Comparison of ENCODE assay signal across 1 cellular context in the genomic region with DNA sequence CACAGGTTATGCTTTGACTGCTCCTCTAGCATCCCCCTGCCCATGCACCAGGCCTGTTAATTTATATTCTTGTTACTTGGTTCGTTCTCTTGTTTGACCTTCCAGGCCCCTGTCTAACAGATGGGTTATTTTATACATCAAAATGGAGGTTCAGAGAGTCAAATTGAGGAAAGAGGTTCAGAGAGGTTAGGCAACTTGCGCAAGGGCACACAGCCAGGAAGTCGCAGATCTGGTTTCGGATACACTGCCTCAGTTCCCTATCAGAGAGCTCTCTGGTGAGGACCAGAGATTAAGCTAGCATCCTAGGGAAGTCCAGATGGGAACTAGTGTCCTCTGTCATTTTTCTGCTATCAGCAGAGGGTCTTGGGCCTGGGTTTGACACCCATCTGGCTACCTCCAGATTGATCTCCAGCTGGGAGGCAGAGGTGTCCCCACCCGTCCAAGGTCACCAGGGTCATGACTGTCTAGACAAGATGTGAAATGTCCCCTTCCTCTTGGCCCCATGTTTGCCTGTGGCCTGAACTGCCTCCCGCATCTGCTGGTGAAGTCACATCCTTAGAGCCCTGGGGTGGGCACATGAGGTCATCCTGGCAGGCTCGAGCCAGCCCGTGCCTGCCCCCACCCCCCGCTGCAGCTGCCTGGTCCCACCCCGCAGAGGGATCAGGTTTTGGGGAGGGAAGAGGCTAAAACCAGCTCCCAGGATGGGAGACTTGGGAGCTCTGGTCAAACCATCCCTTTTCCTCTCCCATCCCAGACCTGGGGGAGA.
TF ChIP-seq lines count a peak whose summit lies in the region.

No MANE protein-coding gene starts in this region.

TF ChIP-seq in GM23338, 12 proteins besides CTCF, POLR2A, EP300 and RAD21 (continued from another document):
- TF ChIP-seq, protein P1, sequence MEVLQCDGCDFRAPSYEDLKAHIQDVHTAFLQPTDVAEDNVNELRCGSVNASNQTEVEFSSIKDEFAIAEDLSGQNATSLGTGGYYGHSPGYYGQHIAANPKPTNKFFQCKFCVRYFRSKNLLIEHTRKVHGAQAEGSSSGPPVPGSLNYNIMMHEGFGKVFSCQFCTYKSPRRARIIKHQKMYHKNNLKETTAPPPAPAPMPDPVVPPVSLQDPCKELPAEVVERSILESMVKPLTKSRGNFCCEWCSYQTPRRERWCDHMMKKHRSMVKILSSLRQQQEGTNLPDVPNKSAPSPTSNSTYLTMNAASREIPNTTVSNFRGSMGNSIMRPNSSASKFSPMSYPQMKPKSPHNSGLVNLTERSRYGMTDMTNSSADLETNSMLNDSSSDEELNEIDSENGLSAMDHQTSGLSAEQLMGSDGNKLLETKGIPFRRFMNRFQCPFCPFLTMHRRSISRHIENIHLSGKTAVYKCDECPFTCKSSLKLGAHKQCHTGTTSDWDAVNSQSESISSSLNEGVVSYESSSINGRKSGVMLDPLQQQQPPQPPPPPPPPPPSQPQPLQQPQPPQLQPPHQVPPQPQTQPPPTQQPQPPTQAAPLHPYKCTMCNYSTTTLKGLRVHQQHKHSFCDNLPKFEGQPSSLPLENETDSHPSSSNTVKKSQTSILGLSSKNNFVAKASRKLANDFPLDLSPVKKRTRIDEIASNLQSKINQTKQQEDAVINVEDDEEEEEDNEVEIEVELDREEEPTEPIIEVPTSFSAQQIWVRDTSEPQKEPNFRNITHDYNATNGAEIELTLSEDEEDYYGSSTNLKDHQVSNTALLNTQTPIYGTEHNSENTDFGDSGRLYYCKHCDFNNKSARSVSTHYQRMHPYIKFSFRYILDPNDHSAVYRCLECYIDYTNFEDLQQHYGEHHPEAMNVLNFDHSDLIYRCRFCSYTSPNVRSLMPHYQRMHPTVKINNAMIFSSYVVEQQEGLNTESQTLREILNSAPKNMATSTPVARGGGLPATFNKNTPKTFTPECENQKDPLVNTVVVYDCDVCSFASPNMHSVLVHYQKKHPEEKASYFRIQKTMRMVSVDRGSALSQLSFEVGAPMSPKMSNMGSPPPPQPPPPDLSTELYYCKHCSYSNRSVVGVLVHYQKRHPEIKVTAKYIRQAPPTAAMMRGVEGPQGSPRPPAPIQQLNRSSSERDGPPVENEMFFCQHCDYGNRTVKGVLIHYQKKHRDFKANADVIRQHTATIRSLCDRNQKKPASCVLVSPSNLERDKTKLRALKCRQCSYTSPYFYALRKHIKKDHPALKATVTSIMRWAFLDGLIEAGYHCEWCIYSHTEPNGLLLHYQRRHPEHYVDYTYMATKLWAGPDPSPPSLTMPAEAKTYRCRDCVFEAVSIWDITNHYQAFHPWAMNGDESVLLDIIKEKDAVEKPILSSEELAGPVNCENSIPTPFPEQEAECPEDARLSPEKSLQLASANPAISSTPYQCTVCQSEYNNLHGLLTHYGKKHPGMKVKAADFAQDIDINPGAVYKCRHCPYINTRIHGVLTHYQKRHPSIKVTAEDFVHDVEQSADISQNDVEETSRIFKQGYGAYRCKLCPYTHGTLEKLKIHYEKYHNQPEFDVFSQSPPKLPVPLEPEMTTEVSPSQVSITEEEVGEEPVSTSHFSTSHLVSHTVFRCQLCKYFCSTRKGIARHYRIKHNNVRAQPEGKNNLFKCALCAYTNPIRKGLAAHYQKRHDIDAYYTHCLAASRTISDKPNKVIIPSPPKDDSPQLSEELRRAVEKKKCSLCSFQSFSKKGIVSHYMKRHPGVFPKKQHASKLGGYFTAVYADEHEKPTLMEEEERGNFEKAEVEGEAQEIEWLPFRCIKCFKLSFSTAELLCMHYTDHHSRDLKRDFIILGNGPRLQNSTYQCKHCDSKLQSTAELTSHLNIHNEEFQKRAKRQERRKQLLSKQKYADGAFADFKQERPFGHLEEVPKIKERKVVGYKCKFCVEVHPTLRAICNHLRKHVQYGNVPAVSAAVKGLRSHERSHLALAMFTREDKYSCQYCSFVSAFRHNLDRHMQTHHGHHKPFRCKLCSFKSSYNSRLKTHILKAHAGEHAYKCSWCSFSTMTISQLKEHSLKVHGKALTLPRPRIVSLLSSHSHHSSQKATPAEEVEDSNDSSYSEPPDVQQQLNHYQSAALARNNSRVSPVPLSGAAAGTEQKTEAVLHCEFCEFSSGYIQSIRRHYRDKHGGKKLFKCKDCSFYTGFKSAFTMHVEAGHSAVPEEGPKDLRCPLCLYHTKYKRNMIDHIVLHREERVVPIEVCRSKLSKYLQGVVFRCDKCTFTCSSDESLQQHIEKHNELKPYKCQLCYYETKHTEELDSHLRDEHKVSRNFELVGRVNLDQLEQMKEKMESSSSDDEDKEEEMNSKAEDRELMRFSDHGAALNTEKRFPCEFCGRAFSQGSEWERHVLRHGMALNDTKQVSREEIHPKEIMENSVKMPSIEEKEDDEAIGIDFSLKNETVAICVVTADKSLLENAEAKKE (CRISPR knock-in tag; IDR thresholded peaks at IDR 0.05): no peak
- TF ChIP-seq, protein P2, sequence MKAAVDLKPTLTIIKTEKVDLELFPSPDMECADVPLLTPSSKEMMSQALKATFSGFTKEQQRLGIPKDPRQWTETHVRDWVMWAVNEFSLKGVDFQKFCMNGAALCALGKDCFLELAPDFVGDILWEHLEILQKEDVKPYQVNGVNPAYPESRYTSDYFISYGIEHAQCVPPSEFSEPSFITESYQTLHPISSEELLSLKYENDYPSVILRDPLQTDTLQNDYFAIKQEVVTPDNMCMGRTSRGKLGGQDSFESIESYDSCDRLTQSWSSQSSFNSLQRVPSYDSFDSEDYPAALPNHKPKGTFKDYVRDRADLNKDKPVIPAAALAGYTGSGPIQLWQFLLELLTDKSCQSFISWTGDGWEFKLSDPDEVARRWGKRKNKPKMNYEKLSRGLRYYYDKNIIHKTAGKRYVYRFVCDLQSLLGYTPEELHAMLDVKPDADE (IDR thresholded peaks at IDR 0.05): no peak
- TF ChIP-seq, protein P3, sequence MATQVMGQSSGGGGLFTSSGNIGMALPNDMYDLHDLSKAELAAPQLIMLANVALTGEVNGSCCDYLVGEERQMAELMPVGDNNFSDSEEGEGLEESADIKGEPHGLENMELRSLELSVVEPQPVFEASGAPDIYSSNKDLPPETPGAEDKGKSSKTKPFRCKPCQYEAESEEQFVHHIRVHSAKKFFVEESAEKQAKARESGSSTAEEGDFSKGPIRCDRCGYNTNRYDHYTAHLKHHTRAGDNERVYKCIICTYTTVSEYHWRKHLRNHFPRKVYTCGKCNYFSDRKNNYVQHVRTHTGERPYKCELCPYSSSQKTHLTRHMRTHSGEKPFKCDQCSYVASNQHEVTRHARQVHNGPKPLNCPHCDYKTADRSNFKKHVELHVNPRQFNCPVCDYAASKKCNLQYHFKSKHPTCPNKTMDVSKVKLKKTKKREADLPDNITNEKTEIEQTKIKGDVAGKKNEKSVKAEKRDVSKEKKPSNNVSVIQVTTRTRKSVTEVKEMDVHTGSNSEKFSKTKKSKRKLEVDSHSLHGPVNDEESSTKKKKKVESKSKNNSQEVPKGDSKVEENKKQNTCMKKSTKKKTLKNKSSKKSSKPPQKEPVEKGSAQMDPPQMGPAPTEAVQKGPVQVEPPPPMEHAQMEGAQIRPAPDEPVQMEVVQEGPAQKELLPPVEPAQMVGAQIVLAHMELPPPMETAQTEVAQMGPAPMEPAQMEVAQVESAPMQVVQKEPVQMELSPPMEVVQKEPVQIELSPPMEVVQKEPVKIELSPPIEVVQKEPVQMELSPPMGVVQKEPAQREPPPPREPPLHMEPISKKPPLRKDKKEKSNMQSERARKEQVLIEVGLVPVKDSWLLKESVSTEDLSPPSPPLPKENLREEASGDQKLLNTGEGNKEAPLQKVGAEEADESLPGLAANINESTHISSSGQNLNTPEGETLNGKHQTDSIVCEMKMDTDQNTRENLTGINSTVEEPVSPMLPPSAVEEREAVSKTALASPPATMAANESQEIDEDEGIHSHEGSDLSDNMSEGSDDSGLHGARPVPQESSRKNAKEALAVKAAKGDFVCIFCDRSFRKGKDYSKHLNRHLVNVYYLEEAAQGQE (IDR thresholded peaks at IDR 0.05; ENCODE audit: unreplicated experiment): no peak
- TF ChIP-seq NANOG (IDR thresholded peaks at IDR 0.05; ENCODE audit: borderline replicate concordance) (no peak), POLR2AphosphoS5 (IDR thresholded peaks at IDR 0.05; ENCODE audit: low read depth) (no peak), EZH2 (IDR thresholded peaks at IDR 0.05; ENCODE audit: low read depth, unreplicated experiment) (no peak), ZNF331 (CRISPR knock-in tag; IDR thresholded peaks at IDR 0.05; ENCODE audit: low read depth) (no peak)
